ENCODE assay signal across 9 cellular contexts in genomic region chr16:30396627-30397026, GRCh38. TPM values are rescaled to one million over a fixed set of nuclear protein-coding genes. Genes with fewer than 3 reads are reported as not detected.
DNase-seq lines count a peak whose midpoint lies in the region; ATAC-seq and TF ChIP-seq lines count a peak whose summit lies in the region.
"Not testable (repeated sequence)": the region's sequence is repeated elsewhere in the genome, so short reads cannot be mapped to it uniquely, and the experiment has no call there.
"Had no signal": no experiment of that assay in that cellular context is flagged by ENCODE, and none has a peak within 500 bp of the region (broad histone marks: within the 10 kb centered on the region; RNA-seq: fewer than 3 reads in every experiment).

No MANE protein-coding gene starts in this region.

- peak overlapping the region; percentile 93 for H3K4me2 ChIP-seq in KMS-11

- H3K4me3 ChIP-seq in BE2C (ENCODE audit: low read depth, low read length) (peak overlapping the region; percentile 90), iPS-18c (ENCODE audit: insufficient read depth, low read depth, low read length) (peak overlapping the region; percentile 94), psoas muscle (peak overlapping the region; percentile 91)
- not testable (repeated sequence) for H3K4me3 ChIP-seq in KMS-11 (IDR thresholded peaks at IDR 0.05; ENCODE audit: insufficient read depth, low read depth, low read length)

- CTCF ChIA-PET in activated B cell treated with CpG ODN at 0.5 μM for 24 hours (lab: Charles Lee): interaction anchor here (1.4 to 1.9 kb wide), 3 partner anchors 10 to 21 kb away, joined by 5 to 14 read pairs (median 5); partner anchors contain the start of gene ZNF771

- not testable (repeated sequence) for H3K27ac ChIP-seq in KMS-11, psoas muscle

- H3K79me2 ChIP-seq in KMS-11 (ENCODE audit: insufficient read depth, low read depth): peaks cover 13% of the 10 kb centered on the region; the same call in 1 of the 2 replicates

- POLR2A ChIA-PET in activated B cell treated with CpG ODN at 0.5 μM for 24 hours (lab: Charles Lee): interaction anchor here (1.1 to 3.2 kb wide), 8 partner anchors 10 to 213 kb away, joined by 5 to 56 read pairs (median 14); partner anchors contain the start of genes CD2BP2, CORO1A, SEPTIN1 and TBC1D10B

- H3K9ac ChIP-seq in KMS-11: not testable (repeated sequence)

- not testable (repeated sequence) for H3K27ac Mint-ChIP-seq in activated B cell treated with CpG ODN at 0.5 μM for 24 hours
- peak overlapping the region; percentile 40 to 97 (median 96) for H3K27ac Mint-ChIP-seq in brain

- not testable (repeated sequence) for H4K20me1 ChIP-seq in KMS-11 (ENCODE audit: insufficient read depth)

- not testable (repeated sequence) for H3K9me3 Mint-ChIP-seq in activated B cell treated with CpG ODN at 0.5 μM for 24 hours, brain

- H3K4me3 Mint-ChIP-seq in activated B cell treated with CpG ODN at 0.5 μM for 24 hours (peak overlapping the region; percentile 80), brain (peak overlapping the region; percentile 87 to 93 (median 89))

- peaks cover 25% of the 10 kb centered on the region for H3K36me3 ChIP-seq in BE2C
- H3K36me3 ChIP-seq in KMS-11 (ENCODE audit: insufficient read depth): not testable (repeated sequence)
- peaks cover 0 to 13% of the 10 kb centered on the region in 2 donors for H3K36me3 ChIP-seq in psoas muscle (ENCODE audit: insufficient read depth in 1 of 2, low read depth in 1 of 2)

- WGBS in psoas muscle, 3 donors: 72 to 89% (median 84%) methylated on average over 4 of the region's 4 CpGs

- not testable (repeated sequence) for H2AFZ ChIP-seq in KMS-11 (ENCODE audit: low read depth)

- not testable (repeated sequence) for H3K27me3 Mint-ChIP-seq in activated B cell treated with CpG ODN at 0.5 μM for 24 hours, brain

- H3K9me3 ChIP-seq in BE2C; iPS-18c (ENCODE audit: control insufficient read depth, insufficient read depth, low read length); psoas muscle: not testable (repeated sequence)

- H3K27me3 ChIP-seq in BE2C; KMS-11 (ENCODE audit: insufficient read depth, low read depth); psoas muscle (ENCODE audit: insufficient read depth in 3 of 3, low read length in 2 of 3): not testable (repeated sequence)

- peaks cover 40% of the 10 kb centered on the region for H3K4me1 Mint-ChIP-seq in activated B cell treated with CpG ODN at 0.5 μM for 24 hours
- H3K4me1 Mint-ChIP-seq in brain: peaks cover 59% of the 10 kb centered on the region

- intact Hi-C loops in activated B cell treated with CpG ODN at 0.5 μM for 24 hours (cut with micrococcal nuclease); psoas muscle (cut with DNase I): not testable (repeated sequence)

- H3K4me1 ChIP-seq in BE2C (peaks cover 12% of the 10 kb centered on the region), KMS-11 (ENCODE audit: low read depth, poor library complexity, severe bottlenecking) (peaks cover 14% of the 10 kb centered on the region), psoas muscle (peaks cover 20% of the 10 kb centered on the region)

- DNase-seq in BE2C, activated B cell treated with CpG ODN at 0.5 μM for 24 hours: not testable (repeated sequence)
- peak in 1 of 2 donors; percentile 28 for DNase-seq in psoas muscle

- H3K36me3 Mint-ChIP-seq in activated B cell treated with CpG ODN at 0.5 μM for 24 hours (ENCODE audit: low read depth): peaks cover 27% of the 10 kb centered on the region
- not testable (repeated sequence) for H3K36me3 Mint-ChIP-seq in brain

- ATAC-seq in activated B cell treated with CpG ODN at 0.5 μM for 24 hours (ENCODE audit: low read depth); psoas muscle: not testable (repeated sequence)

- not testable (repeated sequence) for TF ChIP-seq CTCF in BE2C (IDR thresholded peaks at IDR 0.05; ENCODE audit: low read depth, low read length); KMS-11 (conservative IDR thresholded peaks at IDR 0.05; ENCODE audit: low read depth, low read length); activated B cell treated with CpG ODN at 0.5 μM for 24 hours (IDR thresholded peaks at IDR 0.05); brain (conservative IDR thresholded peaks at IDR 0.05); psoas muscle (IDR thresholded peaks at IDR 0.05)

RNA-seq across cellular contexts. Expression of gene ZNF48, which starts 1.4 kb away (rescaled TPM):
- polyA plus RNA-seq in BE2C (2012; ENCODE audit: insufficient read depth, insufficient read length, low read depth): 66.7 TPM
- 11.7 and 13.0 TPM in 2 replicates for total RNA-seq in activated B cell treated with CpG ODN at 0.5 μM for 24 hours
- 34.3 TPM for polyA plus RNA-seq in brain (ENCODE audit: insufficient read depth, low read depth, low replicate concordance)
- total RNA-seq in psoas muscle: 1 to 10 TPM; 2.8 to 7.8 (median 5.6) TPM
- 1 to 10 TPM; 2.3 to 7.4 (median 3.2) TPM for polyA plus RNA-seq in psoas muscle

RNA-seq across cellular contexts. Expression of gene ZNF771, which starts 10.8 kb away (rescaled TPM):
- 15.6 TPM for polyA plus RNA-seq in BE2C (2012; ENCODE audit: insufficient read depth, insufficient read length, low read depth)
- total RNA-seq in activated B cell treated with CpG ODN at 0.5 μM for 24 hours: 4.4 and 5.2 TPM in 2 replicates
- polyA plus RNA-seq in brain (ENCODE audit: insufficient read depth, low read depth, low replicate concordance): 7.9 TPM
- 10 to 100 TPM in 2 of 4 donors, 1 to 10 TPM in 2; 4.8 to 14.6 (median 9.1) TPM for total RNA-seq in psoas muscle
- 1 to 10 TPM; 5.3 to 7.4 (median 5.4) TPM for polyA plus RNA-seq in psoas muscle

RNA-seq across cellular contexts. Expression of gene SEPTIN1, which starts 14.3 kb away (rescaled TPM):
- polyA plus RNA-seq in BE2C (2012; ENCODE audit: insufficient read depth, insufficient read length, low read depth): 2.3 TPM
- total RNA-seq in activated B cell treated with CpG ODN at 0.5 μM for 24 hours: 192 and 199 TPM in 2 replicates
- polyA plus RNA-seq in brain (ENCODE audit: insufficient read depth, low read depth, low replicate concordance): 4.8 TPM
- total RNA-seq in psoas muscle: 1 to 10 TPM in 2 of 4 donors, under 1 TPM in 2; 0.34 to 1.8 (median 0.90) TPM
- under 1 TPM; 0.22 to 0.51 (median 0.28) TPM for polyA plus RNA-seq in psoas muscle
- polyA plus RNA-seq: AG04450 had no signal

RNA-seq across cellular contexts. Expression of gene MYL11, which starts 22.0 kb away (rescaled TPM):
- 2.4 TPM for polyA plus RNA-seq in BE2C (2012; ENCODE audit: insufficient read depth, insufficient read length, low read depth)
- total RNA-seq in activated B cell treated with CpG ODN at 0.5 μM for 24 hours (not detected in 2 replicates), psoas muscle (1,000 to 10,000 TPM; 1,414 to 6,743 (median 2,777) TPM)
- polyA plus RNA-seq in brain (ENCODE audit: insufficient read depth, low read depth, low replicate concordance) (not detected), psoas muscle (1,000 to 10,000 TPM in 2 of 3 donors, 100 to 1,000 TPM in 1; 636 to 4,264 (median 2,548) TPM)
- total RNA-seq: esophagus muscularis mucosa, H7 had no signal
- polyA plus RNA-seq: AG04450 had no signal

RNA-seq across cellular contexts. Expression of gene TBC1D10B, which starts 26.3 kb away (rescaled TPM):
- 96.8 TPM for polyA plus RNA-seq in BE2C (2012; ENCODE audit: insufficient read depth, insufficient read length, low read depth)
- total RNA-seq in activated B cell treated with CpG ODN at 0.5 μM for 24 hours (46.3 and 50.2 TPM in 2 replicates), psoas muscle (10 to 100 TPM; 30.1 to 50.0 (median 34.1) TPM)
- polyA plus RNA-seq in brain (ENCODE audit: insufficient read depth, low read depth, low replicate concordance) (93.7 TPM), psoas muscle (10 to 100 TPM; 24.5 to 45.0 (median 26.4) TPM)

Comparison
In these comparisons a context has a peak if more than half of its experiments do, and no peak if none do; other contexts are left out.
1. RNA of gene SEPTIN1, which starts 14.3 kb away (total RNA-seq): 192 to 199 TPM in activated B cell treated with CpG ODN at 0.5 μM for 24 hours; 0.34 to 1.8 TPM in psoas muscle; every median in the first group is over 10 times any median in the second.